In the genomic region with DNA sequence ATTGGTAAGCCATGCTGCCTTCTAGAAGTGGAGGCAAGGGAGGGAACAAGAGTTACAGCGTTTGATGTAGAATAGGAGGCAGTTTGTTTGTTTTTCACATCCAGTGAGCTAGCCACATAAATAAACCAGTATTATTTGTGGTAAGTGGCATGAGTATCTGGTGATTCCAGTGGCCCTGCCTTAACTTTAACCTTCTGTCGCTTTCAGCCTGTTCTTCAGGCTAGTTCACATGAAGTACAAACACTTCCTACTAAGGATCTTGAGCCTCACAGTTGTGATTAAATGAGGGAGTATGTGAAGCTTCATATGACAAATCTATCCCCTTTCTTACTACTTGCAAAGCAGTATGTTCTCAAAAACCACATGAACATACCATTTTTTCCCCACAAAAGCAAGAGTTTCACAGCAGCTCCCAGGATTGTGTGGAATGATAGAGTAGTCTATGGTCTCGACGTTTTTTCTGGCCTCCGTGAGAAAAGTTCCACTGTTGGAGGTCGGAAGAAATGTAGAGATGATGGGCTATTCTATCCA, we compare ENCODE assay signal across 25 cellular contexts. TPM values are rescaled to one million over a fixed set of nuclear protein-coding genes. Genes with fewer than 3 reads are reported as not detected.
DNase-seq lines count a peak whose midpoint lies in the region; ATAC-seq, FAIRE-seq and TF ChIP-seq lines count a peak whose summit lies in the region.
"Had no signal": no experiment of that assay in that cellular context is flagged by ENCODE, and none has a peak within 500 bp of the region (broad histone marks: within the 10 kb centered on the region; RNA-seq: fewer than 3 reads in every experiment).

No MANE protein-coding gene starts in this region.

- no peaks in the 10 kb centered on the region for H3K27me3 ChIP-seq in HepG2 (ENCODE audit: control insufficient read depth in 1 of 2, insufficient read depth in 2 of 2, low read length in 2 of 2)
- H3K27me3 ChIP-seq in right lobe of liver, result no peaks in the 10 kb centered on the region
- H3K27me3 ChIP-seq: BLaER1 treated with 17β-estradiol and CSF1 and Interleukin-3, amounts not matched to agents 10 nM and 100 nM had no signal

- no peak overlapping the region for H3K4me2 ChIP-seq in HepG2 (ENCODE audit: low read depth, low read length)

- TF ChIP-seq EP300 in HepG2 (IDR thresholded peaks at IDR 0.05; ENCODE audit: low read depth in 2 of 2, low read length in 2 of 2), result no peak
- no peak for TF ChIP-seq EP300 in HepG2 (CRISPR knock-in tag; IDR thresholded peaks at IDR 0.05; ENCODE audit: borderline replicate concordance)

- no peaks in the 10 kb centered on the region; the same call in 1 of the 2 replicates for H4K20me1 ChIP-seq in HepG2 (ENCODE audit: insufficient read depth, low read length)

- TF ChIP-seq CTCF in HepG2 (CRISPR knock-in tag; IDR thresholded peaks at IDR 0.05) (no peak), right lobe of liver (IDR thresholded peaks at IDR 0.05) (no peak), chondrocyte (IDR thresholded peaks at IDR 0.05) (no peak), WTC11 (IDR thresholded peaks at IDR 0.05) (no peak)

- H3K9ac ChIP-seq in HepG2 (ENCODE audit: insufficient read depth, low read depth, low read length), result no peak overlapping the region

- ATAC-seq in HepG2 (no peak), right lobe of liver (no peak), memory B cell (ENCODE audit: low read depth) (no peak), WTC11 (no peak), GM19467 (IDR thresholded peaks at IDR 0.05; ENCODE audit: unreplicated experiment) (no peak)
- ATAC-seq: GM12878, K562 had no signal

- H3K36me3 ChIP-seq in HepG2 (replicated peaks in 1 of 2; ENCODE audit: control insufficient read depth in 1 of 2, insufficient read depth in 2 of 2, low read length in 2 of 2), result peaks cover 2 to 13% of the 10 kb centered on the region in 2 experiments; a peak in 3 of 5 replicates
- no peaks in the 10 kb centered on the region for H3K36me3 ChIP-seq in right lobe of liver

- H2AFZ ChIP-seq in HepG2 (ENCODE audit: low read length), result no peak overlapping the region

- H3K36me3 Mint-ChIP-seq in chondrocyte (ENCODE audit: low read depth), result peaks cover 1% of the 10 kb centered on the region
- H3K36me3 Mint-ChIP-seq in memory B cell, result peaks cover 5% of the 10 kb centered on the region
- peaks cover 5% of the 10 kb centered on the region; the same call in 1 of the 2 replicates for H3K36me3 Mint-ChIP-seq in WTC11

- in situ Hi-C loops in HepG2 (cut with HindIII; ENCODE audit: extremely low pct_ligation_motif_present, low pct_unique_long_range_greater_than_20kb), result no loop called here

- H3K4me1 ChIP-seq in HepG2 (ENCODE audit: insufficient read depth, low read length), result no peaks in the 10 kb centered on the region
- H3K4me1 ChIP-seq in right lobe of liver, result no peaks in the 10 kb centered on the region
- H3K4me1 ChIP-seq: Caco-2 had no signal

- CTCF ChIA-PET in HepG2 (lab: Yijun Ruan, JAX; ENCODE audit: low intra/inter-chr PET ratio, low total read pairs) (no interaction called here), WTC11 (lab: Charles Lee) (no interaction called here)

- H3K27me3 Mint-ChIP-seq in chondrocyte (ENCODE audit: low read depth), result no peaks in the 10 kb centered on the region
- H3K27me3 Mint-ChIP-seq in memory B cell, result no peaks in the 10 kb centered on the region
- H3K27me3 Mint-ChIP-seq in WTC11 (ENCODE audit: low read depth), result no peaks in the 10 kb centered on the region
- H3K27me3 Mint-ChIP-seq: CD4-positive, alpha-beta memory T cell had no signal

- POLR2A ChIA-PET in HepG2 (lab: Yijun Ruan, JAX), result no interaction called here
- POLR2A ChIA-PET in WTC11 (lab: Charles Lee), result no interaction called here

- no peaks in the 10 kb centered on the region for H3K9me3 ChIP-seq in HepG2 (ENCODE audit: low read length)
- H3K9me3 ChIP-seq in right lobe of liver, result no peaks in the 10 kb centered on the region
- H3K9me3 ChIP-seq: BLaER1 treated with 17β-estradiol and CSF1 and Interleukin-3, amounts not matched to agents 10 nM and 100 nM; Caco-2 had no signal

- H3K9me3 Mint-ChIP-seq in chondrocyte (ENCODE audit: low read depth) (no peaks in the 10 kb centered on the region), memory B cell (no peaks in the 10 kb centered on the region), WTC11 (no peaks in the 10 kb centered on the region)

- WGBS in HepG2 (ENCODE audit: low lambda C conversion rate), result 93% methylated on average over 6 of the region's 6 CpGs
- 91% methylated on average over 6 of the region's 6 CpGs for WGBS in right lobe of liver (ENCODE audit: insufficient coverage, low coverage, low lambda C conversion rate, missing lambda C conversion rate)

- H3K79me2 ChIP-seq in HepG2 (ENCODE audit: insufficient read depth, low read length), result peaks cover 16% of the 10 kb centered on the region

- no peak for TF ChIP-seq RAD21 in HepG2 (CRISPR knock-in tag; IDR thresholded peaks at IDR 0.05)

- no peak for FAIRE-seq in HepG2 (lab: Jason Lieb, UNC)
- FAIRE-seq: GM12878, K562 had no signal

- H3K4me3 Mint-ChIP-seq in chondrocyte (ENCODE audit: unreplicated experiment) (no peak overlapping the region), memory B cell (no peak overlapping the region), WTC11 (no peak overlapping the region)
- H3K4me3 Mint-ChIP-seq: CD4-positive, alpha-beta memory T cell had no signal

- H3K27ac ChIP-seq in HepG2 (ENCODE audit: extremely low read length, insufficient read depth, low read length) (no peak overlapping the region), right lobe of liver (no peak overlapping the region)

- no peak for DNase-seq in HepG2 (ENCODE audit: low spot score)
- DNase-seq in right lobe of liver, result no peak
- no peak for DNase-seq in chondrocyte (ENCODE audit: low spot score)
- DNase-seq in memory B cell (ENCODE audit: low spot score in 2 of 2), result no peak
- peak; percentile 40 for DNase-seq in ureter (ENCODE audit: low spot score)
- no peak for DNase-seq in NCI-H187 treated with DMSO at 0.1 percent for 48 hours (lab: John Stamatoyannopoulos, UW)
- DNase-seq in WTC11 (ENCODE audit: low spot score), result no peak
- DNase-seq: 8988T; Caco-2; CD4-positive, alpha-beta memory T cell; DMS 273 treated with DMSO at 0.1 percent for 48 hours; DMS79 treated with DMSO at 0.1 percent for 48 hours; H7; NCI-H1092 treated with DMSO at 0.1 percent for 48 hours; NCI-H1436 treated with DMSO at 0.1 percent for 48 hours; NCI-H2029 treated with DMSO at 0.1 percent for 48 hours; NCI-H2171; NCI-H345; NCI-H524; NCI-H774; NK-92 treated with Interleukin-12 subunit alpha and Interleukin-12 subunit beta, amount 100 ng/mL, for 24 hours had no signal

- H3K4me3 ChIP-seq in HepG2 (replicated peaks in 1 of 3; ENCODE audit: insufficient read depth in 1 of 3, low read depth in 2 of 3, low read length in 3 of 3) (no peak overlapping the region), right lobe of liver (no peak overlapping the region)
- H3K4me3 ChIP-seq: BLaER1 treated with 17β-estradiol and CSF1 and Interleukin-3, amounts not matched to agents 10 nM and 100 nM; GM12878; K562 had no signal

- BruUV-seq in HepG2 (replicated peaks; lab: Mats Ljungman, UMichigan), result no TSS peak

- intact Hi-C loops in HepG2 (cut with micrococcal nuclease; ENCODE audit: unreplicated experiment) (no loop called here), right lobe of liver (cut with DNase I) (no loop called here)

- H3K4me1 Mint-ChIP-seq in chondrocyte (ENCODE audit: low read depth), result peaks cover 20% of the 10 kb centered on the region
- H3K4me1 Mint-ChIP-seq in memory B cell, result peaks cover 6% of the 10 kb centered on the region
- H3K4me1 Mint-ChIP-seq in WTC11, result no peaks in the 10 kb centered on the region

- no peak for TF ChIP-seq POLR2A in HepG2 (IDR thresholded peaks at IDR 0.05; ENCODE audit: insufficient read depth in 1 of 2, low read depth in 2 of 2, low read length in 2 of 2)
- no peak for TF ChIP-seq POLR2A in right lobe of liver (IDR thresholded peaks at IDR 0.05)

- H3K27ac Mint-ChIP-seq in chondrocyte (ENCODE audit: unreplicated experiment) (peak overlapping the region; percentile 69), memory B cell (peak overlapping the region; percentile 14), WTC11 (no peak overlapping the region)
- H3K27ac Mint-ChIP-seq: CD4-positive, alpha-beta memory T cell had no signal

TF ChIP-seq in HepG2, 621 proteins besides CTCF, POLR2A, EP300 and RAD21 (continues in another document):
- peak; percentile 20 for TF ChIP-seq RBM22 (optimal IDR thresholded peaks at IDR 0.05; ENCODE audit: low read length)

RNA-seq across cellular contexts. Expression of a gene that starts 59.5 kb away (rescaled TPM):
- 17.1 and 29.6 TPM in 2 replicates for total RNA-seq in HepG2 (2016; rRNA removed; fragmentation: Illumina TruSeq; extraction: Trizol)
- 12.5 and 13.7 TPM in 2 replicates for total RNA-seq in HepG2 (2016; cell fraction: cytosol; rRNA removed; fragmentation: Illumina TruSeq; extraction: Trizol; ENCODE audit: low read depth)
- total RNA-seq in HepG2 (2016; cell fraction: insoluble cytoplasmic fraction; rRNA removed; fragmentation: Illumina TruSeq; extraction: Trizol), result 18.0 and 28.5 TPM in 2 replicates
- total RNA-seq in HepG2 (2016; cell fraction: membrane; rRNA removed; fragmentation: Illumina TruSeq; extraction: Trizol), result 22.9 and 27.9 TPM in 2 replicates
- 19.8 and 22.8 TPM in 2 replicates for total RNA-seq in HepG2 (2016; cell fraction: nucleus; rRNA removed; fragmentation: Illumina TruSeq; extraction: Trizol)
- 13.9 TPM in 2 replicates for polyA plus RNA-seq in HepG2 (2011; rRNA removed)
- 9.3 and 14.1 TPM in 2 replicates for polyA plus RNA-seq in HepG2 (2011; cell fraction: cytosol; rRNA removed)
- 7.6 and 10.2 TPM in 2 replicates for polyA plus RNA-seq in HepG2 (2011; cell fraction: nucleus; rRNA removed)
- 20.1 and 20.8 TPM in 2 replicates for polyA plus RNA-seq in HepG2 (2012)
- polyA plus RNA-seq in HepG2 (2016; cell fraction: cytosol; fragmentation: Illumina TruSeq; extraction: Trizol; ENCODE audit: low read depth), result 3.9 and 4.2 TPM in 2 replicates
- 36.5 and 50.9 TPM in 2 replicates for polyA plus RNA-seq in HepG2 (2016; cell fraction: insoluble cytoplasmic fraction; fragmentation: Illumina TruSeq; extraction: Trizol; ENCODE audit: low read depth)
- 18.0 and 18.6 TPM in 2 replicates for polyA plus RNA-seq in HepG2 (2016; cell fraction: membrane; fragmentation: Illumina TruSeq; extraction: Trizol; ENCODE audit: low read depth)
- 40.9 and 42.7 TPM in 2 replicates for polyA plus RNA-seq in HepG2 (2016; cell fraction: nucleus; fragmentation: Illumina TruSeq; extraction: Trizol; ENCODE audit: insufficient read depth, low read depth)
- polyA minus RNA-seq in HepG2 (2011; rRNA and poly(A)+ RNA removed; ENCODE audit: low replicate concordance), result 21.5 and 24.1 TPM in 2 replicates
- 19.1 and 23.2 TPM in 2 replicates for polyA minus RNA-seq in HepG2 (2011; cell fraction: cytosol; rRNA and poly(A)+ RNA removed)
- 13.7 and 14.3 TPM in 2 replicates for polyA minus RNA-seq in HepG2 (2011; cell fraction: nucleus; rRNA and poly(A)+ RNA removed)
- total RNA-seq in right lobe of liver, result 10 to 100 TPM; 16.1 to 25.8 (median 23.3) TPM
- total RNA-seq in chondrocyte, result 39.6 to 45.7 TPM (median 39.9 TPM) in 3 replicates
- total RNA-seq in ureter, result 44.1 TPM
- 49.2 to 52.9 TPM (median 50.9 TPM) in 3 replicates for total RNA-seq in WTC11 (2021)
